30 cellular contexts compared by ENCODE assay signal in the genomic region with DNA sequence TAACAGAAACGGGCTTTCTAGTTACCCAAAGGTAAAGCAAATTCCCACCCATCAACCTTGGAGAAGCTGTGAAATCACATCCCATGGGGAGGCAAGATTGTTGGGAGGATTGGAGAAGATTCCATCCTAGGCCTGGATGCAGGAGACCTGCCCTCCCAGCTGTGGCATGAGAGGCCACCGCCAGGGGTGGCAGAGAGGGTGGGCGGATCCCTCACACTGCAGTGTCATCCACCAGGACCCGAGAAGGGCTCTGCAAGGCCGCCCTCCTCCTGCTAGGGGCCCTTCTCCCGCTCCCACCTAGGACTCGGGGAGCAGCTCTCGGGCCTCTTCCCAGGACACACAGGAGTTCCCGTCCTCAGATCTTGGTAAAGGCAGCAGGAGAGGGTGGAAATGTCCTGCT. TPM values are rescaled to one million over a fixed set of nuclear protein-coding genes. Genes with fewer than 3 reads are reported as not detected.
DNase-seq lines count a peak whose midpoint lies in the region; ATAC-seq and TF ChIP-seq lines count a peak whose summit lies in the region.
"Had no signal": no experiment of that assay in that cellular context is flagged by ENCODE, and none has a peak within 500 bp of the region (broad histone marks: within the 10 kb centered on the region; RNA-seq: fewer than 3 reads in every experiment).

No MANE protein-coding gene starts in this region.

- POLR2A ChIA-PET in WTC11 (lab: Charles Lee) = interaction anchor here (1.0 kb wide), 1 partner anchor 12 kb away, joined by 3 read pairs; no protein-coding TSS in a partner anchor
- POLR2A ChIA-PET in CD8-positive, alpha-beta T cell (lab: Charles Lee) = no interaction called here

- H3K36me3 Mint-ChIP-seq in WTC11 = no peaks in the 10 kb centered on the region
- H3K36me3 Mint-ChIP-seq in CD8-positive, alpha-beta T cell = no peaks in the 10 kb centered on the region

- CTCF ChIA-PET in WTC11 (lab: Charles Lee) = interaction anchor here (0.6 to 3.1 kb wide), 5 partner anchors 8 to 367 kb away, joined by 3 to 13 read pairs (median 6); a partner anchor contains a TSS
- CTCF ChIA-PET in CD8-positive, alpha-beta T cell (lab: Charles Lee) = interaction anchor here (1.3 to 3.0 kb wide), 2 partner anchors 8 to 14 kb away, joined by 3 to 9 read pairs; a partner anchor contains a TSS

- H3K9me3 ChIP-seq in CD8-positive, alpha-beta T cell (ENCODE audit: low read length) = no peaks in the 10 kb centered on the region
- H3K9me3 ChIP-seq: BE2C, HAP-1 had no signal

- peak; percentile 99 for ATAC-seq in WTC11
- no peak for ATAC-seq in CD8-positive, alpha-beta T cell
- ATAC-seq: Panc1 had no signal

- no peak overlapping the region for H3K27ac ChIP-seq in CD8-positive, alpha-beta T cell (ENCODE audit: low read depth, low read length)
- H3K27ac ChIP-seq: KMS-11, SK-N-MC had no signal

- DNase-seq in NCI-H82 (lab: John Stamatoyannopoulos, UW) (peak; percentile 26), NCI-H82 treated with DMSO at 0.1 percent for 48 hours (lab: John Stamatoyannopoulos, UW; ENCODE audit: unreplicated experiment) (no peak), WTC11 (ENCODE audit: low spot score) (peak; percentile 56), iPS-NIHi11 (ENCODE audit: low spot score) (peak; percentile 33), NCI-H1694 (lab: John Stamatoyannopoulos, UW) (no peak), globus pallidus (ENCODE audit: low spot score) (no peak), RPMI8226 (no peak)
- no peak for DNase-seq in CD8-positive, alpha-beta T cell
- DNase-seq: 8988T; ACHN; BE2C; Calu3; DMS79 treated with DMSO at 0.1 percent for 48 hours; IMR-90; MM.1S; NCI-H1092; NCI-H1417 treated with DMSO at 0.1 percent for 48 hours; NCI-H187; NCI-H2081 treated with DMSO at 0.1 percent for 48 hours; NCI-H2171; NCI-H226; NCI-H510A; NCI-H69; NK-92 treated with Interleukin-12 subunit alpha and Interleukin-12 subunit beta, amount 100 ng/mL, for 24 hours; SIG-M5 had no signal

- H3K4me3 Mint-ChIP-seq in WTC11 = no peak overlapping the region
- no peak overlapping the region for H3K4me3 Mint-ChIP-seq in CD8-positive, alpha-beta T cell
- H3K4me3 Mint-ChIP-seq: CD14-positive monocyte had no signal

- peaks cover 40% of the 10 kb centered on the region for H3K4me1 ChIP-seq in CD8-positive, alpha-beta T cell (ENCODE audit: insufficient read depth, low read length)
- H3K4me1 ChIP-seq: BE2C, HAP-1 had no signal

- intact Hi-C loops in CD8-positive, alpha-beta T cell (cut with DNase I, micrococcal nuclease) = no loop called here

- H3K36me3 ChIP-seq in CD8-positive, alpha-beta T cell (ENCODE audit: insufficient read depth, low read length) = no peaks in the 10 kb centered on the region
- H3K36me3 ChIP-seq: BE2C, HAP-1 had no signal

- H3K4me1 Mint-ChIP-seq in WTC11 = no peaks in the 10 kb centered on the region
- H3K4me1 Mint-ChIP-seq in CD8-positive, alpha-beta T cell (ENCODE audit: low read depth) = peaks cover 54% of the 10 kb centered on the region

- H3K27me3 Mint-ChIP-seq in WTC11 (ENCODE audit: low read depth) = no peaks in the 10 kb centered on the region
- no peaks in the 10 kb centered on the region for H3K27me3 Mint-ChIP-seq in CD8-positive, alpha-beta T cell (ENCODE audit: low read depth)

- TF ChIP-seq CTCF in WTC11 (IDR thresholded peaks at IDR 0.05) = no peak
- no peak for TF ChIP-seq CTCF in CD8-positive, alpha-beta T cell (IDR thresholded peaks at IDR 0.05)

- H3K9me3 Mint-ChIP-seq in WTC11 = peaks cover 4% of the 10 kb centered on the region; the same call in 1 of the 2 replicates
- no peaks in the 10 kb centered on the region for H3K9me3 Mint-ChIP-seq in CD8-positive, alpha-beta T cell

- no peak overlapping the region for H3K27ac Mint-ChIP-seq in WTC11
- H3K27ac Mint-ChIP-seq in CD8-positive, alpha-beta T cell = no peak overlapping the region
- H3K27ac Mint-ChIP-seq: CD14-positive monocyte had no signal

- no peaks in the 10 kb centered on the region for H3K27me3 ChIP-seq in CD8-positive, alpha-beta T cell (ENCODE audit: insufficient read depth, low read length)
- H3K27me3 ChIP-seq: BE2C had no signal

- H3K4me3 ChIP-seq in CD8-positive, alpha-beta T cell (ENCODE audit: low read depth, low read length) = no peak overlapping the region
- H3K4me3 ChIP-seq: HAP-1, SK-N-MC had no signal

TF ChIP-seq in WTC11, 78 proteins besides CTCF, POLR2A, EP300 and RAD21 (continues in another document):
- TF ChIP-seq, protein P1, sequence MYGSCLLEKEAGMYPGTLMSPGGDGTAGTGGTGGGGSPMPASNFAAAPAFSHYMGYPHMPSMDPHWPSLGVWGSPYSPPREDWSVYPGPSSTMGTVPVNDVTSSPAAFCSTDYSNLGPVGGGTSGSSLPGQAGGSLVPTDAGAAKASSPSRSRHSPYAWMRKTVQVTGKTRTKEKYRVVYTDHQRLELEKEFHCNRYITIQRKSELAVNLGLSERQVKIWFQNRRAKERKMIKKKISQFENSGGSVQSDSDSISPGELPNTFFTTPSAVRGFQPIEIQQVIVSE (CRISPR knock-in tag; IDR thresholded peaks at IDR 0.05; ENCODE audit: borderline replicate concordance) = no peak
- TF ChIP-seq JAZF1 (CRISPR knock-in tag; IDR thresholded peaks at IDR 0.05) (no peak), TEAD1 (CRISPR knock-in tag; IDR thresholded peaks at IDR 0.05) (no peak), CBFB (CRISPR knock-in tag; IDR thresholded peaks at IDR 0.05; ENCODE audit: low read depth) (no peak), ATF1 (CRISPR knock-in tag; IDR thresholded peaks at IDR 0.05) (no peak), ZNF671 (CRISPR knock-in tag; IDR thresholded peaks at IDR 0.05) (no peak)
- TF ChIP-seq, protein P2, sequence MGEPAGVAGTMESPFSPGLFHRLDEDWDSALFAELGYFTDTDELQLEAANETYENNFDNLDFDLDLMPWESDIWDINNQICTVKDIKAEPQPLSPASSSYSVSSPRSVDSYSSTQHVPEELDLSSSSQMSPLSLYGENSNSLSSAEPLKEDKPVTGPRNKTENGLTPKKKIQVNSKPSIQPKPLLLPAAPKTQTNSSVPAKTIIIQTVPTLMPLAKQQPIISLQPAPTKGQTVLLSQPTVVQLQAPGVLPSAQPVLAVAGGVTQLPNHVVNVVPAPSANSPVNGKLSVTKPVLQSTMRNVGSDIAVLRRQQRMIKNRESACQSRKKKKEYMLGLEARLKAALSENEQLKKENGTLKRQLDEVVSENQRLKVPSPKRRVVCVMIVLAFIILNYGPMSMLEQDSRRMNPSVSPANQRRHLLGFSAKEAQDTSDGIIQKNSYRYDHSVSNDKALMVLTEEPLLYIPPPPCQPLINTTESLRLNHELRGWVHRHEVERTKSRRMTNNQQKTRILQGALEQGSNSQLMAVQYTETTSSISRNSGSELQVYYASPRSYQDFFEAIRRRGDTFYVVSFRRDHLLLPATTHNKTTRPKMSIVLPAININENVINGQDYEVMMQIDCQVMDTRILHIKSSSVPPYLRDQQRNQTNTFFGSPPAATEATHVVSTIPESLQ (CRISPR knock-in tag; IDR thresholded peaks at IDR 0.05) = no peak
- TF ChIP-seq, protein P3, sequence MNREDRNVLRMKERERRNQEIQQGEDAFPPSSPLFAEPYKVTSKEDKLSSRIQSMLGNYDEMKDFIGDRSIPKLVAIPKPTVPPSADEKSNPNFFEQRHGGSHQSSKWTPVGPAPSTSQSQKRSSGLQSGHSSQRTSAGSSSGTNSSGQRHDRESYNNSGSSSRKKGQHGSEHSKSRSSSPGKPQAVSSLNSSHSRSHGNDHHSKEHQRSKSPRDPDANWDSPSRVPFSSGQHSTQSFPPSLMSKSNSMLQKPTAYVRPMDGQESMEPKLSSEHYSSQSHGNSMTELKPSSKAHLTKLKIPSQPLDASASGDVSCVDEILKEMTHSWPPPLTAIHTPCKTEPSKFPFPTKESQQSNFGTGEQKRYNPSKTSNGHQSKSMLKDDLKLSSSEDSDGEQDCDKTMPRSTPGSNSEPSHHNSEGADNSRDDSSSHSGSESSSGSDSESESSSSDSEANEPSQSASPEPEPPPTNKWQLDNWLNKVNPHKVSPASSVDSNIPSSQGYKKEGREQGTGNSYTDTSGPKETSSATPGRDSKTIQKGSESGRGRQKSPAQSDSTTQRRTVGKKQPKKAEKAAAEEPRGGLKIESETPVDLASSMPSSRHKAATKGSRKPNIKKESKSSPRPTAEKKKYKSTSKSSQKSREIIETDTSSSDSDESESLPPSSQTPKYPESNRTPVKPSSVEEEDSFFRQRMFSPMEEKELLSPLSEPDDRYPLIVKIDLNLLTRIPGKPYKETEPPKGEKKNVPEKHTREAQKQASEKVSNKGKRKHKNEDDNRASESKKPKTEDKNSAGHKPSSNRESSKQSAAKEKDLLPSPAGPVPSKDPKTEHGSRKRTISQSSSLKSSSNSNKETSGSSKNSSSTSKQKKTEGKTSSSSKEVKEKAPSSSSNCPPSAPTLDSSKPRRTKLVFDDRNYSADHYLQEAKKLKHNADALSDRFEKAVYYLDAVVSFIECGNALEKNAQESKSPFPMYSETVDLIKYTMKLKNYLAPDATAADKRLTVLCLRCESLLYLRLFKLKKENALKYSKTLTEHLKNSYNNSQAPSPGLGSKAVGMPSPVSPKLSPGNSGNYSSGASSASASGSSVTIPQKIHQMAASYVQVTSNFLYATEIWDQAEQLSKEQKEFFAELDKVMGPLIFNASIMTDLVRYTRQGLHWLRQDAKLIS (CRISPR knock-in tag; IDR thresholded peaks at IDR 0.05; ENCODE audit: borderline replicate concordance) = no peak
- TF ChIP-seq, protein P4, sequence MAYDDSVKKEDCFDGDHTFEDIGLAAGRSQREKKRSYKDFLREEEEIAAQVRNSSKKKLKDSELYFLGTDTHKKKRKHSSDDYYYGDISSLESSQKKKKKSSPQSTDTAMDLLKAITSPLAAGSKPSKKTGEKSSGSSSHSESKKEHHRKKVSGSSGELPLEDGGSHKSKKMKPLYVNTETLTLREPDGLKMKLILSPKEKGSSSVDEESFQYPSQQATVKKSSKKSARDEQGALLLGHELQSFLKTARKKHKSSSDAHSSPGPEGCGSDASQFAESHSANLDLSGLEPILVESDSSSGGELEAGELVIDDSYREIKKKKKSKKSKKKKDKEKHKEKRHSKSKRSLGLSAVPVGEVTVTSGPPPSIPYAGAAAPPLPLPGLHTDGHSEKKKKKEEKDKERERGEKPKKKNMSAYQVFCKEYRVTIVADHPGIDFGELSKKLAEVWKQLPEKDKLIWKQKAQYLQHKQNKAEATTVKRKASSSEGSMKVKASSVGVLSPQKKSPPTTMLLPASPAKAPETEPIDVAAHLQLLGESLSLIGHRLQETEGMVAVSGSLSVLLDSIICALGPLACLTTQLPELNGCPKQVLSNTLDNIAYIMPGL (CRISPR knock-in tag; IDR thresholded peaks at IDR 0.05) = no peak
- TF ChIP-seq, protein P5, sequence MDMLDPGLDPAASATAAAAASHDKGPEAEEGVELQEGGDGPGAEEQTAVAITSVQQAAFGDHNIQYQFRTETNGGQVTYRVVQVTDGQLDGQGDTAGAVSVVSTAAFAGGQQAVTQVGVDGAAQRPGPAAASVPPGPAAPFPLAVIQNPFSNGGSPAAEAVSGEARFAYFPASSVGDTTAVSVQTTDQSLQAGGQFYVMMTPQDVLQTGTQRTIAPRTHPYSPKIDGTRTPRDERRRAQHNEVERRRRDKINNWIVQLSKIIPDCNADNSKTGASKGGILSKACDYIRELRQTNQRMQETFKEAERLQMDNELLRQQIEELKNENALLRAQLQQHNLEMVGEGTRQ (CRISPR knock-in tag; IDR thresholded peaks at IDR 0.05) = no peak

RNA-seq across cellular contexts. Expression of a gene that starts 15.5 kb away (rescaled TPM):
- total RNA-seq in WTC11 (2021) = 31.8 to 36.4 TPM (median 32.5 TPM) in 3 replicates
- total RNA-seq in CD8-positive, alpha-beta T cell = 100 to 1,000 TPM; 156 to 164 TPM

Comparison
In these comparisons a context has a peak if more than half of its experiments do, and no peak if none do; other contexts are left out.
1. DNase-seq: peak in NCI-H82 (single experiment), WTC11 (single experiment) and iPS-NIHi11 (single experiment); none in NCI-H82 treated with DMSO at 0.1 percent for 48 hours (single experiment), NCI-H1694 (single experiment), globus pallidus (single experiment), RPMI8226 (single experiment) and CD8-positive, alpha-beta T cell (0 of 7).